9 cellular contexts compared by ENCODE assay signal in genomic region chr9:113649054-113649453, GRCh38.
DNase-seq lines count a peak whose midpoint lies in the region; TF ChIP-seq lines count a peak whose summit lies in the region.
"Had no signal": no experiment of that assay in that cellular context is flagged by ENCODE, and none has a peak within 500 bp of the region (broad histone marks: within the 10 kb centered on the region; RNA-seq: fewer than 3 reads in every experiment).

No MANE protein-coding gene starts in this region.

- H3K4me1 Mint-ChIP-seq in endothelial cell (ENCODE audit: unreplicated experiment) = peaks cover 36% of the 10 kb centered on the region

- peaks cover 3% of the 10 kb centered on the region for H3K27me3 Mint-ChIP-seq in endothelial cell (ENCODE audit: unreplicated experiment)

- H3K4me3 ChIP-seq in BE2C (ENCODE audit: low read depth, low read length) = no peak overlapping the region
- H3K4me3 ChIP-seq: cardiac muscle cell had no signal

- H3K36me3 ChIP-seq in BE2C = no peaks in the 10 kb centered on the region
- H3K36me3 ChIP-seq: cardiac muscle cell had no signal

- H3K27me3 ChIP-seq in BE2C = no peaks in the 10 kb centered on the region

- TF ChIP-seq CTCF in BE2C (IDR thresholded peaks at IDR 0.05; ENCODE audit: low read depth, low read length) (peak; percentile 15; the same call in 1 of the 2 replicates), endothelial cell (IDR thresholded peaks at IDR 0.05; ENCODE audit: unreplicated experiment) (no peak)

- H3K9me3 Mint-ChIP-seq in endothelial cell (ENCODE audit: unreplicated experiment) = no peaks in the 10 kb centered on the region

- peak overlapping the region; percentile 59 for H3K27ac Mint-ChIP-seq in endothelial cell (ENCODE audit: unreplicated experiment)

- H3K9me3 ChIP-seq in BE2C = no peaks in the 10 kb centered on the region

- H3K36me3 Mint-ChIP-seq in endothelial cell (ENCODE audit: low read depth, unreplicated experiment) = peaks cover 5% of the 10 kb centered on the region

- H3K4me1 ChIP-seq in BE2C = peaks cover 14% of the 10 kb centered on the region

- no peak overlapping the region for H3K4me3 Mint-ChIP-seq in endothelial cell (ENCODE audit: unreplicated experiment)

- DNase-seq in BE2C (peak; percentile 94), NCI-H2171 (lab: John Stamatoyannopoulos, UW) (peak; percentile 74), endothelial cell (ENCODE audit: low spot score) (no peak), myocyte (ENCODE audit: low read depth) (peak; percentile 30), 8988T (no peak), UCSD-AML1 (lab: John Stamatoyannopoulos, UW; ENCODE audit: unreplicated experiment) (no peak), LoVo (ENCODE audit: low spot score) (no peak)
- no peak for DNase-seq in activated CD8-positive, alpha-beta memory T cell treated with anti-CD3 and anti-CD28 coated beads for 24 hours

Comparison
In these comparisons a context has a peak if more than half of its experiments do, and no peak if none do; other contexts are left out.
1. DNase-seq: peak in BE2C (single experiment), NCI-H2171 (single experiment) and myocyte (single experiment); none in endothelial cell (single experiment), 8988T (single experiment), UCSD-AML1 (single experiment), activated CD8-positive, alpha-beta memory T cell treated with anti-CD3 and anti-CD28 coated beads for 24 hours (single experiment) and LoVo (single experiment).